ENCODE assay signal across 2 cellular contexts in the genomic region with DNA sequence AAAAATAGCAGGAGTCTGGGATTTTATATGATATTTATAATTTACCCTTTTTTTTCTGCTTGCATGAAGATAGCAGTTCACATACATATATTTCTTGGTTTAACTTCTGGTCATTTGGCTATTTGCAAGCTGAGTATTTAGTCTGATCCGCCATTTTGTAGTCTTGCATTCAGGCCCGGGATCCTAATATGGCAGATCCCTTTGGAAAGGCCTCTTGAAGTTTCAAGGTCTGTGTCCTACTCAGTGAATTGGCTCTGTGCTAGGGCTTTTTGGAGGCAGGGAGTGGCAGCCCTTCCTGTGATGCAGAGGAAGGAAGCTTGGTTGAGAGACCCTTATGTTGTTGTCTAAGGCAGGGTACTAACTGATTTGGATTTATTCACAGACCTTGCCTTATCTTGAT.
TF ChIP-seq lines count a peak whose summit lies in the region.

No MANE protein-coding gene starts in this region.

TF ChIP-seq in SK-N-SH, 30 proteins besides CTCF, POLR2A, EP300 and RAD21 (continued from another document):
- TF ChIP-seq USF2 (IDR thresholded peaks at IDR 0.05; ENCODE audit: borderline replicate concordance, low read depth, low read length), result no peak
- TF ChIP-seq CHD2 (IDR thresholded peaks at IDR 0.05; ENCODE audit: low read length, partially characterized antibody), result no peak
- no peak for TF ChIP-seq GATA2 (CRISPR knock-in tag; IDR thresholded peaks at IDR 0.05)
- TF ChIP-seq YY1 (IDR thresholded peaks at IDR 0.05; ENCODE audit: low read depth), result no peak
- TF ChIP-seq, protein P1, sequence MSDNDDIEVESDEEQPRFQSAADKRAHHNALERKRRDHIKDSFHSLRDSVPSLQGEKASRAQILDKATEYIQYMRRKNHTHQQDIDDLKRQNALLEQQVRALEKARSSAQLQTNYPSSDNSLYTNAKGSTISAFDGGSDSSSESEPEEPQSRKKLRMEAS (IDR thresholded peaks at IDR 0.05; ENCODE audit: low read depth), result no peak
- TF ChIP-seq, protein P2, sequence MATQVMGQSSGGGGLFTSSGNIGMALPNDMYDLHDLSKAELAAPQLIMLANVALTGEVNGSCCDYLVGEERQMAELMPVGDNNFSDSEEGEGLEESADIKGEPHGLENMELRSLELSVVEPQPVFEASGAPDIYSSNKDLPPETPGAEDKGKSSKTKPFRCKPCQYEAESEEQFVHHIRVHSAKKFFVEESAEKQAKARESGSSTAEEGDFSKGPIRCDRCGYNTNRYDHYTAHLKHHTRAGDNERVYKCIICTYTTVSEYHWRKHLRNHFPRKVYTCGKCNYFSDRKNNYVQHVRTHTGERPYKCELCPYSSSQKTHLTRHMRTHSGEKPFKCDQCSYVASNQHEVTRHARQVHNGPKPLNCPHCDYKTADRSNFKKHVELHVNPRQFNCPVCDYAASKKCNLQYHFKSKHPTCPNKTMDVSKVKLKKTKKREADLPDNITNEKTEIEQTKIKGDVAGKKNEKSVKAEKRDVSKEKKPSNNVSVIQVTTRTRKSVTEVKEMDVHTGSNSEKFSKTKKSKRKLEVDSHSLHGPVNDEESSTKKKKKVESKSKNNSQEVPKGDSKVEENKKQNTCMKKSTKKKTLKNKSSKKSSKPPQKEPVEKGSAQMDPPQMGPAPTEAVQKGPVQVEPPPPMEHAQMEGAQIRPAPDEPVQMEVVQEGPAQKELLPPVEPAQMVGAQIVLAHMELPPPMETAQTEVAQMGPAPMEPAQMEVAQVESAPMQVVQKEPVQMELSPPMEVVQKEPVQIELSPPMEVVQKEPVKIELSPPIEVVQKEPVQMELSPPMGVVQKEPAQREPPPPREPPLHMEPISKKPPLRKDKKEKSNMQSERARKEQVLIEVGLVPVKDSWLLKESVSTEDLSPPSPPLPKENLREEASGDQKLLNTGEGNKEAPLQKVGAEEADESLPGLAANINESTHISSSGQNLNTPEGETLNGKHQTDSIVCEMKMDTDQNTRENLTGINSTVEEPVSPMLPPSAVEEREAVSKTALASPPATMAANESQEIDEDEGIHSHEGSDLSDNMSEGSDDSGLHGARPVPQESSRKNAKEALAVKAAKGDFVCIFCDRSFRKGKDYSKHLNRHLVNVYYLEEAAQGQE (IDR thresholded peaks at IDR 0.05; ENCODE audit: low read depth, low read length), result no peak
- TF ChIP-seq GABPA (IDR thresholded peaks at IDR 0.05; ENCODE audit: low read depth), result no peak
- no peak for TF ChIP-seq TAF1 (IDR thresholded peaks at IDR 0.05; ENCODE audit: borderline replicate concordance, low read depth, low read length)
- no peak for TF ChIP-seq ZBTB33 (IDR thresholded peaks at IDR 0.05; ENCODE audit: borderline replicate concordance, low read depth)
- TF ChIP-seq, protein P3, sequence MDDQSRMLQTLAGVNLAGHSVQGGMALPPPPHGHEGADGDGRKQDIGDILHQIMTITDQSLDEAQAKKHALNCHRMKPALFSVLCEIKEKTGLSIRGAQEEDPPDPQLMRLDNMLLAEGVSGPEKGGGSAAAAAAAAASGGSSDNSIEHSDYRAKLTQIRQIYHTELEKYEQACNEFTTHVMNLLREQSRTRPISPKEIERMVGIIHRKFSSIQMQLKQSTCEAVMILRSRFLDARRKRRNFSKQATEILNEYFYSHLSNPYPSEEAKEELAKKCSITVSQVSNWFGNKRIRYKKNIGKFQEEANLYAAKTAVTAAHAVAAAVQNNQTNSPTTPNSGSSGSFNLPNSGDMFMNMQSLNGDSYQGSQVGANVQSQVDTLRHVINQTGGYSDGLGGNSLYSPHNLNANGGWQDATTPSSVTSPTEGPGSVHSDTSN (IDR thresholded peaks at IDR 0.05), result no peak
- TF ChIP-seq ELF1 (IDR thresholded peaks at IDR 0.05), result no peak
- TF ChIP-seq TCF12 (IDR thresholded peaks at IDR 0.05), result no peak
- no peak for TF ChIP-seq SIN3A (IDR thresholded peaks at IDR 0.05; ENCODE audit: borderline replicate concordance, low read depth, low read length)
- TF ChIP-seq IRF3 (IDR thresholded peaks at IDR 0.05; ENCODE audit: low read depth, low read length), result no peak

TF ChIP-seq in SK-N-SH treated with all-trans-retinoic acid at 6 μM for 48 hours, 23 proteins besides CTCF, POLR2A, EP300 and RAD21 (continued from another document):
- TF ChIP-seq, protein P4, sequence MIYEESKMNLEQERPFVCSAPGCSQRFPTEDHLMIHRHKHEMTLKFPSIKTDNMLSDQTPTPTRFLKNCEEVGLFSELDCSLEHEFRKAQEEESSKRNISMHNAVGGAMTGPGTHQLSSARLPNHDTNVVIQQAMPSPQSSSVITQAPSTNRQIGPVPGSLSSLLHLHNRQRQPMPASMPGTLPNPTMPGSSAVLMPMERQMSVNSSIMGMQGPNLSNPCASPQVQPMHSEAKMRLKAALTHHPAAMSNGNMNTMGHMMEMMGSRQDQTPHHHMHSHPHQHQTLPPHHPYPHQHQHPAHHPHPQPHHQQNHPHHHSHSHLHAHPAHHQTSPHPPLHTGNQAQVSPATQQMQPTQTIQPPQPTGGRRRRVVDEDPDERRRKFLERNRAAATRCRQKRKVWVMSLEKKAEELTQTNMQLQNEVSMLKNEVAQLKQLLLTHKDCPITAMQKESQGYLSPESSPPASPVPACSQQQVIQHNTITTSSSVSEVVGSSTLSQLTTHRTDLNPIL (CRISPR knock-in tag; IDR thresholded peaks at IDR 0.05; ENCODE audit: low read depth), result no peak
- no peak for TF ChIP-seq RARB (CRISPR knock-in tag; IDR thresholded peaks at IDR 0.05)
- TF ChIP-seq CSDC2 (CRISPR knock-in tag; IDR thresholded peaks at IDR 0.05), result no peak
- TF ChIP-seq, protein P5, sequence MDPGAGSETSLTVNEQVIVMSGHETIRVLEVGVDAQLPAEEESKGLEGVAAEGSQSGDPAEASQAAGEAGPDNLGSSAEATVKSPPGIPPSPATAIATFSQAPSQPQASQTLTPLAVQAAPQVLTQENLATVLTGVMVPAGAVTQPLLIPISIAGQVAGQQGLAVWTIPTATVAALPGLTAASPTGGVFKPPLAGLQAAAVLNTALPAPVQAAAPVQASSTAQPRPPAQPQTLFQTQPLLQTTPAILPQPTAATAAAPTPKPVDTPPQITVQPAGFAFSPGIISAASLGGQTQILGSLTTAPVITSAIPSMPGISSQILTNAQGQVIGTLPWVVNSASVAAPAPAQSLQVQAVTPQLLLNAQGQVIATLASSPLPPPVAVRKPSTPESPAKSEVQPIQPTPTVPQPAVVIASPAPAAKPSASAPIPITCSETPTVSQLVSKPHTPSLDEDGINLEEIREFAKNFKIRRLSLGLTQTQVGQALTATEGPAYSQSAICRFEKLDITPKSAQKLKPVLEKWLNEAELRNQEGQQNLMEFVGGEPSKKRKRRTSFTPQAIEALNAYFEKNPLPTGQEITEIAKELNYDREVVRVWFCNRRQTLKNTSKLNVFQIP (CRISPR knock-in tag; IDR thresholded peaks at IDR 0.05; ENCODE audit: borderline replicate concordance, low read depth), result no peak
- no peak for TF ChIP-seq ESRRG (CRISPR knock-in tag; IDR thresholded peaks at IDR 0.05)
- TF ChIP-seq TCF4 (CRISPR knock-in tag; IDR thresholded peaks at IDR 0.05; ENCODE audit: borderline replicate concordance), result no peak
